Comparison of ENCODE assay signal across 8 cellular contexts in the genomic region with DNA sequence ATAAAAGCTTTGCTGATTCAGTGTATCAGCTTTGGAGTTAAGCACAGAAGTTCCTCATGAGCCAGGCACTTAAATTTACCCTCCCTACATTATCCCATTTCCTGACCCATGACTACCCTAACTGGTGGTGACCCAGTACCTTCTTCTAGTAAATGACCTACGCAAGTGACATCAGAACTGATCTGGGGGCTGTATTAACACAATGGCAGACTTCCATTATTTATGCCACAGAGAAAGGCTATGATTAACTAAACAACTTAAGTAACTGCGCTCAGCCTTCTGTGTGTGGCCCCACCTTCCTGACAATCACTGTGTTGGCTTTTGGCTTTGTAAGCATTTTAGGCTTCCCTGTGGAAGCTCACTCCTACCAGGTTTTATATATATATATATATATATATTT. TPM values are rescaled to one million over a fixed set of nuclear protein-coding genes. Genes with fewer than 3 reads are reported as not detected.
DNase-seq lines count a peak whose midpoint lies in the region; ATAC-seq, FAIRE-seq and TF ChIP-seq lines count a peak whose summit lies in the region.

No MANE protein-coding gene starts in this region.

- ATAC-seq in RWPE2 (ENCODE audit: low read depth) (no peak), HG02973 (IDR thresholded peaks at IDR 0.05; ENCODE audit: unreplicated experiment) (no peak), HG03196 (IDR thresholded peaks at IDR 0.05; ENCODE audit: unreplicated experiment) (no peak), HG03571 (IDR thresholded peaks at IDR 0.05; ENCODE audit: unreplicated experiment) (no peak)

- H3K27ac ChIP-seq in RWPE2 (ENCODE audit: poor library complexity, severe bottlenecking) (peak overlapping the region; percentile 77), small intestine (ENCODE audit: low read depth in 1 of 2, low read length in 1 of 2) (peak overlapping the region in 1 of 2 donors; percentile 44)

- H3K9me3 ChIP-seq in RWPE2 (ENCODE audit: severe bottlenecking) (no peaks in the 10 kb centered on the region), small intestine (ENCODE audit: control insufficient read depth, low read depth) (no peaks in the 10 kb centered on the region)

- no peaks in the 10 kb centered on the region for H3K36me3 ChIP-seq in RWPE2 (ENCODE audit: low read depth)
- H3K36me3 ChIP-seq in small intestine (ENCODE audit: control insufficient read depth in 2 of 2, insufficient read depth in 2 of 2, low read length in 2 of 2), result no peaks in the 10 kb centered on the region

- H3K27me3 ChIP-seq in RWPE2 (ENCODE audit: insufficient read depth, poor library complexity, severe bottlenecking), result no peaks in the 10 kb centered on the region
- H3K27me3 ChIP-seq in small intestine (ENCODE audit: control insufficient read depth in 2 of 2, insufficient read depth in 2 of 2, low read length in 2 of 2), result no peaks in the 10 kb centered on the region

- TF ChIP-seq CTCF in RWPE2 (IDR thresholded peaks at IDR 0.05; ENCODE audit: poor library complexity, severe bottlenecking) (no peak), fibroblast of the aortic adventitia (IDR thresholded peaks at IDR 0.05; ENCODE audit: insufficient read depth, low read length) (no peak)

- H3K4me1 ChIP-seq in RWPE2 (ENCODE audit: insufficient read depth, poor library complexity, severe bottlenecking) (peaks cover 7% of the 10 kb centered on the region), small intestine (ENCODE audit: control insufficient read depth in 2 of 2, insufficient read depth in 1 of 2, low read depth in 1 of 2, low read length in 1 of 2) (peaks cover 4 to 7% of the 10 kb centered on the region in 2 donors)

- H3K27me3 Mint-ChIP-seq in activated T-cell treated with anti-CD3 and anti-CD28 coated beads, Interleukin-2, amount 50 U/mL, for 24 hours, result peaks cover 70% of the 10 kb centered on the region

- no peak overlapping the region for H3K27ac Mint-ChIP-seq in activated T-cell treated with anti-CD3 and anti-CD28 coated beads, Interleukin-2, amount 50 U/mL, for 24 hours

- DNase-seq in activated T-cell treated with anti-CD3 and anti-CD28 coated beads, Interleukin-2, amount 50 U/mL, for 24 hours, result no peak
- DNase-seq in activated T-cell treated with anti-CD3 and anti-CD28 coated beads for 4 hours, result no peak
- DNase-seq in RWPE2 (ENCODE audit: low spot score), result no peak
- DNase-seq in fibroblast of the aortic adventitia (ENCODE audit: low read depth), result peak; percentile 31
- peak; percentile 46 for DNase-seq in small intestine

- peaks cover 33% of the 10 kb centered on the region for H3K4me1 Mint-ChIP-seq in activated T-cell treated with anti-CD3 and anti-CD28 coated beads, Interleukin-2, amount 50 U/mL, for 24 hours (ENCODE audit: low read depth)

- H3K4me3 Mint-ChIP-seq in activated T-cell treated with anti-CD3 and anti-CD28 coated beads, Interleukin-2, amount 50 U/mL, for 24 hours, result peak overlapping the region; percentile 49

- H3K4me3 ChIP-seq in RWPE2 (ENCODE audit: severe bottlenecking), result peak overlapping the region; percentile 74
- H3K4me3 ChIP-seq in fibroblast of the aortic adventitia (ENCODE audit: low read depth, low read length), result peak overlapping the region; percentile 53
- H3K4me3 ChIP-seq in small intestine (ENCODE audit: low read depth in 1 of 2, low read length in 2 of 2), result peak overlapping the region in 1 of 2 donors; percentile 78

- no peak for FAIRE-seq in small intestine (lab: Jason Lieb, UNC)

- 13 to 45% (median 40%) methylated on average over 2 of the region's 2 CpGs for WGBS in small intestine, 3 donors

- no peaks in the 10 kb centered on the region for H3K9me3 Mint-ChIP-seq in activated T-cell treated with anti-CD3 and anti-CD28 coated beads, Interleukin-2, amount 50 U/mL, for 24 hours

- peaks cover 6% of the 10 kb centered on the region for H3K36me3 Mint-ChIP-seq in activated T-cell treated with anti-CD3 and anti-CD28 coated beads, Interleukin-2, amount 50 U/mL, for 24 hours (ENCODE audit: low read depth)

RNA-seq across cellular contexts. Expression of a gene that starts 1.9 kb away (rescaled TPM):
- total RNA-seq in fibroblast of the aortic adventitia (ENCODE audit: low replicate concordance), result 5.6 and 6.7 TPM in 2 replicates
- polyA plus RNA-seq in small intestine, result 10 to 100 TPM in 2 of 3 donors, 1 to 10 TPM in 1; 4.9 to 15.9 (median 11.2) TPM

Comparison
In these comparisons a context has a peak if more than half of its experiments do, and no peak if none do; other contexts are left out.
1. DNase-seq: peak in fibroblast of the aortic adventitia (single experiment) and small intestine (single experiment); none in activated T-cell treated with anti-CD3 and anti-CD28 coated beads, Interleukin-2, amount 50 U/mL, for 24 hours (single experiment), activated T-cell treated with anti-CD3 and anti-CD28 coated beads for 4 hours (single experiment) and RWPE2 (single experiment).